Comparison of ENCODE assay signal across 1 cellular context in the genomic region with DNA sequence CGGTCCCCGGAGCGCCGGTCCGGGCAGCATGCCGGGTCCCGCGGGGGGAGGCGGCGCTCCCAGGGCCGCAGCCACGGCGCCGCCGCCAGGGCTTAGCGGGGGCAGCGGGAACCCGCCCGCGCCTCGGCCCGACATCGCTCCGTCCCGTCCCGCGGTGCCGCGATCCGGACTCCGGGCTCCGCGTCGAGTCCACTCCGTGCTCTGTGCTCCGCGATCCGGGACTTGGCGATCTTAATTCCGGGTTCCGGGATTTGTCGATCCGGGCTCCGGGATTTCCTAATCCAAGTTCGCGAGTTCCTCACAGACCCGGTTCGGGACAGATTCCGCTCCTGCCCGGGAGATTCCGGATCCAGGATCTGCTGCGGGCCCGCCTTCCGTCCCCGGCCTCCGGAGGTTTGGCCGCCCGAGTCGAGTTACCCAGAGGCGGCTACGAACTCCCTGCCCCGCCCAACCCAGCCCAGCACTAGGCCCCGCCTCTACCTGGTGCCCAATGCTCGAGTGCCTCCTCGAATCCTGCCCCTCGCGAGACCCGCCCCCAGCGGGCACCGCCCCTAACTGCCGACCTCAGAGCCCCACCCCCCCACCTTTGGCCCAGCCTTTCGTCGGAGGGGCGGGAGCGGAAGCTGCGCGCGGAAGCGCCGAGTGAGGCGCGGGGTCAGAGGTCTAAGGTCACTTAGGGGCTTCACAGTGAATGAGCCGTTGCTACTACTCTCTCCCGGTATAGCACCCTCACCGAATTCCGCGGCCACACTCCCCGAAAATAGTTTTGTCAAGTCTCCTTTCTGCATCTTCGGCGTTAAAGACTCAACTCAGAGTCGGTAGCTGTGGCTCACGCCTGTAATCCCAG.
TF ChIP-seq lines count a peak whose summit lies in the region.

A gene (minus strand): TSS at position 146 of the 847 bp plus-strand sequence. CDS start 11 bp downstream, at position 135.

TF ChIP-seq in HEK293, 187 proteins besides CTCF, POLR2A, EP300 and RAD21 (continued from another document and continues in another):
- TF ChIP-seq, protein P1, sequence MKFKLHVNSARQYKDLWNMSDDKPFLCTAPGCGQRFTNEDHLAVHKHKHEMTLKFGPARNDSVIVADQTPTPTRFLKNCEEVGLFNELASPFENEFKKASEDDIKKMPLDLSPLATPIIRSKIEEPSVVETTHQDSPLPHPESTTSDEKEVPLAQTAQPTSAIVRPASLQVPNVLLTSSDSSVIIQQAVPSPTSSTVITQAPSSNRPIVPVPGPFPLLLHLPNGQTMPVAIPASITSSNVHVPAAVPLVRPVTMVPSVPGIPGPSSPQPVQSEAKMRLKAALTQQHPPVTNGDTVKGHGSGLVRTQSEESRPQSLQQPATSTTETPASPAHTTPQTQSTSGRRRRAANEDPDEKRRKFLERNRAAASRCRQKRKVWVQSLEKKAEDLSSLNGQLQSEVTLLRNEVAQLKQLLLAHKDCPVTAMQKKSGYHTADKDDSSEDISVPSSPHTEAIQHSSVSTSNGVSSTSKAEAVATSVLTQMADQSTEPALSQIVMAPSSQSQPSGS (tag by site-specific recombination; IDR thresholded peaks at IDR 0.05; ENCODE audit: low read depth): peak; percentile 52; the same call in 1 of the 2 replicates
- TF ChIP-seq ZNF747 (tag by site-specific recombination; IDR thresholded peaks at IDR 0.05) (no peak), ZNF658 (tag by site-specific recombination; IDR thresholded peaks at IDR 0.05) (0 out of 2 replicates have a peak, but pooled peaks have one; percentile 77), KLF9 (tag by site-specific recombination; IDR thresholded peaks at IDR 0.05; ENCODE audit: low read depth) (peak; percentile 92), ZNF707 (tag by site-specific recombination; IDR thresholded peaks at IDR 0.05) (peak; percentile 67; the same call in 1 of the 2 replicates), ZNF2 (tag by site-specific recombination; IDR thresholded peaks at IDR 0.05) (peak; percentile 72), SALL2 (tag by site-specific recombination; IDR thresholded peaks at IDR 0.05; ENCODE audit: borderline replicate concordance) (0 out of 2 replicates have a peak, but pooled peaks have one; percentile 81), ZNF621 (tag by site-specific recombination; IDR thresholded peaks at IDR 0.05) (no peak), ZNF600 (tag by site-specific recombination; IDR thresholded peaks at IDR 0.05) (peak; percentile 86), ZNF239 (tag by site-specific recombination; IDR thresholded peaks at IDR 0.05) (peak; percentile 49; the same call in 1 of the 2 replicates), ZNF555 (tag by site-specific recombination; conservative IDR thresholded peaks at IDR 0.05) (no peak), ZNF324 (tag by site-specific recombination; IDR thresholded peaks at IDR 0.05) (peak; percentile 100), REPIN1 (tag by site-specific recombination; IDR thresholded peaks at IDR 0.05; ENCODE audit: low read depth) (peak; percentile 93), ZNF341 (tag by site-specific recombination; IDR thresholded peaks at IDR 0.05; ENCODE audit: low read depth) (no peak), ZBTB17 (tag by site-specific recombination; IDR thresholded peaks at IDR 0.05) (peak; percentile 92), ZNF37A (tag by site-specific recombination; IDR thresholded peaks at IDR 0.05) (peak; percentile 84), ZFP37 (tag by site-specific recombination; IDR thresholded peaks at IDR 0.05) (peak; percentile 87), ZBTB20 (tag by site-specific recombination; IDR thresholded peaks at IDR 0.05) (no peak; the same call in 1 of the 2 replicates), ZBTB8A (tag by site-specific recombination; IDR thresholded peaks at IDR 0.05) (peak; percentile 88), ZNF514 (tag by site-specific recombination; IDR thresholded peaks at IDR 0.05) (no peak), MZF1 (tag by site-specific recombination; IDR thresholded peaks at IDR 0.05; ENCODE audit: borderline replicate concordance) (peak; percentile 51; the same call in 1 of the 2 replicates), ZNF521 (tag by site-specific recombination; IDR thresholded peaks at IDR 0.05) (no peak), SP3 (tag by site-specific recombination; IDR thresholded peaks at IDR 0.05) (peak; percentile 99)
- TF ChIP-seq, protein P2, sequence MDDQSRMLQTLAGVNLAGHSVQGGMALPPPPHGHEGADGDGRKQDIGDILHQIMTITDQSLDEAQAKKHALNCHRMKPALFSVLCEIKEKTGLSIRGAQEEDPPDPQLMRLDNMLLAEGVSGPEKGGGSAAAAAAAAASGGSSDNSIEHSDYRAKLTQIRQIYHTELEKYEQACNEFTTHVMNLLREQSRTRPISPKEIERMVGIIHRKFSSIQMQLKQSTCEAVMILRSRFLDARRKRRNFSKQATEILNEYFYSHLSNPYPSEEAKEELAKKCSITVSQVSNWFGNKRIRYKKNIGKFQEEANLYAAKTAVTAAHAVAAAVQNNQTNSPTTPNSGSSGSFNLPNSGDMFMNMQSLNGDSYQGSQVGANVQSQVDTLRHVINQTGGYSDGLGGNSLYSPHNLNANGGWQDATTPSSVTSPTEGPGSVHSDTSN (CRISPR knock-in tag; IDR thresholded peaks at IDR 0.05): peak; percentile 87; the same call in 1 of the 2 replicates
- TF ChIP-seq, protein P3, sequence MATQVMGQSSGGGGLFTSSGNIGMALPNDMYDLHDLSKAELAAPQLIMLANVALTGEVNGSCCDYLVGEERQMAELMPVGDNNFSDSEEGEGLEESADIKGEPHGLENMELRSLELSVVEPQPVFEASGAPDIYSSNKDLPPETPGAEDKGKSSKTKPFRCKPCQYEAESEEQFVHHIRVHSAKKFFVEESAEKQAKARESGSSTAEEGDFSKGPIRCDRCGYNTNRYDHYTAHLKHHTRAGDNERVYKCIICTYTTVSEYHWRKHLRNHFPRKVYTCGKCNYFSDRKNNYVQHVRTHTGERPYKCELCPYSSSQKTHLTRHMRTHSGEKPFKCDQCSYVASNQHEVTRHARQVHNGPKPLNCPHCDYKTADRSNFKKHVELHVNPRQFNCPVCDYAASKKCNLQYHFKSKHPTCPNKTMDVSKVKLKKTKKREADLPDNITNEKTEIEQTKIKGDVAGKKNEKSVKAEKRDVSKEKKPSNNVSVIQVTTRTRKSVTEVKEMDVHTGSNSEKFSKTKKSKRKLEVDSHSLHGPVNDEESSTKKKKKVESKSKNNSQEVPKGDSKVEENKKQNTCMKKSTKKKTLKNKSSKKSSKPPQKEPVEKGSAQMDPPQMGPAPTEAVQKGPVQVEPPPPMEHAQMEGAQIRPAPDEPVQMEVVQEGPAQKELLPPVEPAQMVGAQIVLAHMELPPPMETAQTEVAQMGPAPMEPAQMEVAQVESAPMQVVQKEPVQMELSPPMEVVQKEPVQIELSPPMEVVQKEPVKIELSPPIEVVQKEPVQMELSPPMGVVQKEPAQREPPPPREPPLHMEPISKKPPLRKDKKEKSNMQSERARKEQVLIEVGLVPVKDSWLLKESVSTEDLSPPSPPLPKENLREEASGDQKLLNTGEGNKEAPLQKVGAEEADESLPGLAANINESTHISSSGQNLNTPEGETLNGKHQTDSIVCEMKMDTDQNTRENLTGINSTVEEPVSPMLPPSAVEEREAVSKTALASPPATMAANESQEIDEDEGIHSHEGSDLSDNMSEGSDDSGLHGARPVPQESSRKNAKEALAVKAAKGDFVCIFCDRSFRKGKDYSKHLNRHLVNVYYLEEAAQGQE (tag by site-specific recombination; IDR thresholded peaks at IDR 0.05): peak; percentile 54
- TF ChIP-seq, protein P4, sequence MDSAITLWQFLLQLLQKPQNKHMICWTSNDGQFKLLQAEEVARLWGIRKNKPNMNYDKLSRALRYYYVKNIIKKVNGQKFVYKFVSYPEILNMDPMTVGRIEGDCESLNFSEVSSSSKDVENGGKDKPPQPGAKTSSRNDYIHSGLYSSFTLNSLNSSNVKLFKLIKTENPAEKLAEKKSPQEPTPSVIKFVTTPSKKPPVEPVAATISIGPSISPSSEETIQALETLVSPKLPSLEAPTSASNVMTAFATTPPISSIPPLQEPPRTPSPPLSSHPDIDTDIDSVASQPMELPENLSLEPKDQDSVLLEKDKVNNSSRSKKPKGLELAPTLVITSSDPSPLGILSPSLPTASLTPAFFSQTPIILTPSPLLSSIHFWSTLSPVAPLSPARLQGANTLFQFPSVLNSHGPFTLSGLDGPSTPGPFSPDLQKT (IDR thresholded peaks at IDR 0.05; ENCODE audit: borderline replicate concordance, low read depth, low read length): no peak
- TF ChIP-seq, protein P5, sequence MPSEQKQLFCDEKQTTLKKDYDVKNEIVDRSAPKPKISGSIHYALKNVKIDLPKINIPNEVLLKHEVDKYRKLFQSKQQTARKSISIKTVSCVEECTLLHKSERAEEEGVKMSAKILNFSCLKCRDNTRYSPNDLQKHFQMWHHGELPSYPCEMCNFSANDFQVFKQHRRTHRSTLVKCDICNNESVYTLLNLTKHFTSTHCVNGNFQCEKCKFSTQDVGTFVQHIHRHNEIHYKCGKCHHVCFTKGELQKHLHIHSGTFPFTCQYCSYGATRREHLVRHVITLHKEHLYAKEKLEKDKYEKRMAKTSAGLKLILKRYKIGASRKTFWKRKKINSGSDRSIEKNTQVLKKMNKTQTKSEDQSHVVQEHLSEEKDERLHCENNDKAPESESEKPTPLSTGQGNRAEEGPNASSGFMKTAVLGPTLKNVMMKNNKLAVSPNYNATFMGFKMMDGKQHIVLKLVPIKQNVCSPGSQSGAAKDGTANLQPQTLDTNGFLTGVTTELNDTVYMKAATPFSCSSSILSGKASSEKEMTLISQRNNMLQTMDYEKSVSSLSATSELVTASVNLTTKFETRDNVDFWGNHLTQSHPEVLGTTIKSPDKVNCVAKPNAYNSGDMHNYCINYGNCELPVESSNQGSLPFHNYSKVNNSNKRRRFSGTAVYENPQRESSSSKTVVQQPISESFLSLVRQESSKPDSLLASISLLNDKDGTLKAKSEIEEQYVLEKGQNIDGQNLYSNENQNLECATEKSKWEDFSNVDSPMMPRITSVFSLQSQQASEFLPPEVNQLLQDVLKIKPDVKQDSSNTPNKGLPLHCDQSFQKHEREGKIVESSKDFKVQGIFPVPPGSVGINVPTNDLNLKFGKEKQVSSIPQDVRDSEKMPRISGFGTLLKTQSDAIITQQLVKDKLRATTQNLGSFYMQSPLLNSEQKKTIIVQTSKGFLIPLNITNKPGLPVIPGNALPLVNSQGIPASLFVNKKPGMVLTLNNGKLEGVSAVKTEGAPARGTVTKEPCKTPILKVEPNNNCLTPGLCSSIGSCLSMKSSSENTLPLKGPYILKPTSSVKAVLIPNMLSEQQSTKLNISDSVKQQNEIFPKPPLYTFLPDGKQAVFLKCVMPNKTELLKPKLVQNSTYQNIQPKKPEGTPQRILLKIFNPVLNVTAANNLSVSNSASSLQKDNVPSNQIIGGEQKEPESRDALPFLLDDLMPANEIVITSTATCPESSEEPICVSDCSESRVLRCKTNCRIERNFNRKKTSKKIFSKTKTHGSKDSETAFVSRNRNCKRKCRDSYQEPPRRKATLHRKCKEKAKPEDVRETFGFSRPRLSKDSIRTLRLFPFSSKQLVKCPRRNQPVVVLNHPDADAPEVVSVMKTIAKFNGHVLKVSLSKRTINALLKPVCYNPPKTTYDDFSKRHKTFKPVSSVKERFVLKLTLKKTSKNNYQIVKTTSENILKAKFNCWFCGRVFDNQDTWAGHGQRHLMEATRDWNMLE (tag by site-specific recombination; conservative IDR thresholded peaks at IDR 0.05; ENCODE audit: low read depth): peak; percentile 98
- TF ChIP-seq, protein P6, sequence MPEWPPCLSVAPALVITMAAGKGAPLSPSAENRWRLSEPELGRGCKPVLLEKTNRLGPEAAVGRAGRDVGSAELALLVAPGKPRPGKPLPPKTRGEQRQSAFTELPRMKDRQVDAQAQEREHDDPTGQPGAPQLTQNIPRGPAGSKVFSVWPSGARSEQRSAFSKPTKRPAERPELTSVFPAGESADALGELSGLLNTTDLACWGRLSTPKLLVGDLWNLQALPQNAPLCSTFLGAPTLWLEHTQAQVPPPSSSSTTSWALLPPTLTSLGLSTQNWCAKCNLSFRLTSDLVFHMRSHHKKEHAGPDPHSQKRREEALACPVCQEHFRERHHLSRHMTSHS (tag by site-specific recombination; IDR thresholded peaks at IDR 0.05): peak; percentile 34; the same call in 1 of the 2 replicates
- TF ChIP-seq, protein P7, sequence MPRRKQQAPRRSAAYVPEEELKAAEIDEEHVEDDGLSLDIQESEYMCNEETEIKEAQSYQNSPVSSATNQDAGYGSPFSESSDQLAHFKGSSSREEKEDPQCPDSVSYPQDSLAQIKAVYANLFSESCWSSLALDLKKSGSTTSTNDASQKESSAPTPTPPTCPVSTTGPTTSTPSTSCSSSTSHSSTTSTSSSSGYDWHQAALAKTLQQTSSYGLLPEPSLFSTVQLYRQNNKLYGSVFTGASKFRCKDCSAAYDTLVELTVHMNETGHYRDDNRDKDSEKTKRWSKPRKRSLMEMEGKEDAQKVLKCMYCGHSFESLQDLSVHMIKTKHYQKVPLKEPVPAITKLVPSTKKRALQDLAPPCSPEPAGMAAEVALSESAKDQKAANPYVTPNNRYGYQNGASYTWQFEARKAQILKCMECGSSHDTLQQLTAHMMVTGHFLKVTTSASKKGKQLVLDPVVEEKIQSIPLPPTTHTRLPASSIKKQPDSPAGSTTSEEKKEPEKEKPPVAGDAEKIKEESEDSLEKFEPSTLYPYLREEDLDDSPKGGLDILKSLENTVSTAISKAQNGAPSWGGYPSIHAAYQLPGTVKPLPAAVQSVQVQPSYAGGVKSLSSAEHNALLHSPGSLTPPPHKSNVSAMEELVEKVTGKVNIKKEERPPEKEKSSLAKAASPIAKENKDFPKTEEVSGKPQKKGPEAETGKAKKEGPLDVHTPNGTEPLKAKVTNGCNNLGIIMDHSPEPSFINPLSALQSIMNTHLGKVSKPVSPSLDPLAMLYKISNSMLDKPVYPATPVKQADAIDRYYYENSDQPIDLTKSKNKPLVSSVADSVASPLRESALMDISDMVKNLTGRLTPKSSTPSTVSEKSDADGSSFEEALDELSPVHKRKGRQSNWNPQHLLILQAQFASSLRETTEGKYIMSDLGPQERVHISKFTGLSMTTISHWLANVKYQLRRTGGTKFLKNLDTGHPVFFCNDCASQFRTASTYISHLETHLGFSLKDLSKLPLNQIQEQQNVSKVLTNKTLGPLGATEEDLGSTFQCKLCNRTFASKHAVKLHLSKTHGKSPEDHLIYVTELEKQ (tag by site-specific recombination; IDR thresholded peaks at IDR 0.05; ENCODE audit: borderline replicate concordance): peak; percentile 93; the same call in 1 of the 2 replicates
- TF ChIP-seq, protein P8, sequence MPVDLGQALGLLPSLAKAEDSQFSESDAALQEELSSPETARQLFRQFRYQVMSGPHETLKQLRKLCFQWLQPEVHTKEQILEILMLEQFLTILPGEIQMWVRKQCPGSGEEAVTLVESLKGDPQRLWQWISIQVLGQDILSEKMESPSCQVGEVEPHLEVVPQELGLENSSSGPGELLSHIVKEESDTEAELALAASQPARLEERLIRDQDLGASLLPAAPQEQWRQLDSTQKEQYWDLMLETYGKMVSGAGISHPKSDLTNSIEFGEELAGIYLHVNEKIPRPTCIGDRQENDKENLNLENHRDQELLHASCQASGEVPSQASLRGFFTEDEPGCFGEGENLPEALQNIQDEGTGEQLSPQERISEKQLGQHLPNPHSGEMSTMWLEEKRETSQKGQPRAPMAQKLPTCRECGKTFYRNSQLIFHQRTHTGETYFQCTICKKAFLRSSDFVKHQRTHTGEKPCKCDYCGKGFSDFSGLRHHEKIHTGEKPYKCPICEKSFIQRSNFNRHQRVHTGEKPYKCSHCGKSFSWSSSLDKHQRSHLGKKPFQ (tag by site-specific recombination; IDR thresholded peaks at IDR 0.05): no peak
- TF ChIP-seq, protein P9, sequence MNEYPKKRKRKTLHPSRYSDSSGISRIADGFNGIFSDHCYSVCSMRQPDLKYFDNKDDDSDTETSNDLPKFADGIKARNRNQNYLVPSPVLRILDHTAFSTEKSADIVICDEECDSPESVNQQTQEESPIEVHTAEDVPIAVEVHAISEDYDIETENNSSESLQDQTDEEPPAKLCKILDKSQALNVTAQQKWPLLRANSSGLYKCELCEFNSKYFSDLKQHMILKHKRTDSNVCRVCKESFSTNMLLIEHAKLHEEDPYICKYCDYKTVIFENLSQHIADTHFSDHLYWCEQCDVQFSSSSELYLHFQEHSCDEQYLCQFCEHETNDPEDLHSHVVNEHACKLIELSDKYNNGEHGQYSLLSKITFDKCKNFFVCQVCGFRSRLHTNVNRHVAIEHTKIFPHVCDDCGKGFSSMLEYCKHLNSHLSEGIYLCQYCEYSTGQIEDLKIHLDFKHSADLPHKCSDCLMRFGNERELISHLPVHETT (tag by site-specific recombination; IDR thresholded peaks at IDR 0.05): peak; percentile 99
